In genomic region chrX:123696334-123696733, GRCh38 we compare ENCODE assay signal across 31 cellular contexts.
"Had no signal": no experiment of that assay in that cellular context is flagged by ENCODE, and none has a peak within 500 bp of the region (broad histone marks: within the 10 kb centered on the region; RNA-seq: fewer than 3 reads in every experiment).

No MANE protein-coding gene starts in this region.

- ATAC-seq: heart right ventricle; left ventricle myocardium superior; naive thymus-derived CD4-positive, alpha-beta T cell; sciatic nerve; stimulated activated naive CD8-positive, alpha-beta T cell treated with anti-CD3 and anti-CD28 coated beads, Interleukin-15, amount 100 ng/mL, for 72 hours had no signal

- H3K27ac ChIP-seq: coronary artery, esophagus muscularis mucosa, heart right ventricle, neural progenitor cell, parathyroid adenoma, thyroid gland, vagina had no signal

- H3K27ac Mint-ChIP-seq: nephron; neural progenitor cell; progenitor cell of endocrine pancreas; stimulated activated naive CD8-positive, alpha-beta T cell treated with anti-CD3 and anti-CD28 coated beads, Interleukin-15, amount 100 ng/mL, for 72 hours had no signal

- H3K27me3 Mint-ChIP-seq: naive thymus-derived CD4-positive, alpha-beta T cell; progenitor cell of endocrine pancreas; stimulated activated naive CD8-positive, alpha-beta T cell treated with anti-CD3 and anti-CD28 coated beads, Interleukin-15, amount 100 ng/mL, for 72 hours had no signal

- H3K4me1 Mint-ChIP-seq: naive thymus-derived CD4-positive, alpha-beta T cell; nephron; neural progenitor cell; stimulated activated naive CD8-positive, alpha-beta T cell treated with anti-CD3 and anti-CD28 coated beads, Interleukin-15, amount 100 ng/mL, for 72 hours had no signal

- H3K27me3 ChIP-seq: esophagus muscularis mucosa, heart right ventricle, neural progenitor cell, thyroid gland, vagina had no signal

- H3K4me2 ChIP-seq: neural progenitor cell, smooth muscle cell had no signal

- H3K9ac ChIP-seq: neural progenitor cell, parathyroid adenoma had no signal

- H3K9me3 ChIP-seq: esophagus muscularis mucosa, heart right ventricle, thyroid gland, vagina had no signal

- H3K4me1 ChIP-seq: neural progenitor cell, parathyroid adenoma, vagina had no signal

- H3K4me3 Mint-ChIP-seq: naive thymus-derived CD4-positive, alpha-beta T cell; nephron; neural progenitor cell; stimulated activated naive CD8-positive, alpha-beta T cell treated with anti-CD3 and anti-CD28 coated beads, Interleukin-15, amount 100 ng/mL, for 72 hours had no signal

- FAIRE-seq: endothelial cell of umbilical vein, islet of Langerhans had no signal

- H3K4me3 ChIP-seq: coronary artery, esophagus muscularis mucosa, heart right ventricle, lung, neural progenitor cell, smooth muscle cell, thyroid gland, vagina had no signal

- DNase-seq: dermis blood vessel endothelial cell; effector memory CD4-positive, alpha-beta T cell; foreskin melanocyte; glutamatergic neuron; heart right ventricle; hippocampal formation; kidney glomerular epithelial cell; left ventricle myocardium superior; mesenchymal stem cell; midbrain; naive thymus-derived CD4-positive, alpha-beta T cell; stimulated activated CD4-positive, alpha-beta T cell treated with anti-CD3 and anti-CD28 coated beads, Interleukin-12 subunit alpha, Interleukin-12 subunit beta, amount 100 ng/mL, for 4 hours; stimulated activated CD4-positive, alpha-beta T cell treated with anti-CD3 and anti-CD28 coated beads, Interleukin-1b, Interleukin-23, amount 100 ng/mL, for 48 hours; stimulated activated CD4-positive, alpha-beta T cell treated with anti-CD3 and anti-CD28 coated beads, Interleukin-4, amount 100 ng/mL, for 1 hour; stimulated activated CD8-positive, alpha-beta memory T cell treated with anti-CD3 and anti-CD28 coated beads, Interleukin-4, amount 100 ng/mL, for 48 hours; stimulated activated naive CD4-positive, alpha-beta T cell; stimulated activated naive CD8-positive, alpha-beta T cell treated with anti-CD3 and anti-CD28 coated beads, Interleukin-15, amount 100 ng/mL, for 72 hours; thyroid gland; trophoblast cell had no signal

- H3K9me3 Mint-ChIP-seq: naive thymus-derived CD4-positive, alpha-beta T cell; nephron; neural progenitor cell; stimulated activated naive CD8-positive, alpha-beta T cell treated with anti-CD3 and anti-CD28 coated beads, Interleukin-15, amount 100 ng/mL, for 72 hours had no signal

- H2AFZ ChIP-seq: neural progenitor cell, parathyroid adenoma had no signal

- H3K36me3 ChIP-seq: neural progenitor cell, thyroid gland, vagina had no signal
